ENCODE assay signal across 12 cellular contexts in genomic region chr12:52650520-52651081, GRCh38.
A peak's percentile ranks its signal among the peaks of the same experiment; 100 is the strongest.
DNase-seq lines count a peak whose midpoint lies in the region.
"Had no signal": no experiment of that assay in that cellular context is flagged by ENCODE, and none has a peak within 500 bp of the region (broad histone marks: within the 10 kb centered on the region; RNA-seq: fewer than 3 reads in every experiment).

No MANE protein-coding gene starts in this region.

- H2AFZ ChIP-seq in ACC112 (ENCODE audit: low read length, unreplicated experiment), result no peak overlapping the region

- H3K4me1 ChIP-seq in ACC112 (ENCODE audit: control insufficient read depth, insufficient read depth, low read length, unreplicated experiment), result no peaks in the 10 kb centered on the region
- H3K4me1 ChIP-seq: SJCRH30 had no signal

- peak; percentile 5 for DNase-seq in NCI-H2029 treated with DMSO at 0.1 percent for 48 hours (lab: John Stamatoyannopoulos, UW)
- peak; percentile 78 for DNase-seq in kidney tubule cell (ENCODE audit: low spot score)
- no peak for DNase-seq in KG1 (lab: John Stamatoyannopoulos, UW)
- DNase-seq in nucleus accumbens (lab: John Stamatoyannopoulos, UW), result no peak
- DNase-seq in AG08396 (ENCODE audit: low spot score), result no peak
- DNase-seq: activated CD4-positive, CD25-positive, alpha-beta regulatory T cell treated with anti-CD3 and anti-CD28 coated beads, Interleukin-2, amount 50 U/mL, for 72 hours; activated naive CD4-positive, alpha-beta T cell treated with Interleukin-2 at 50 U/mL for 16 hours; midbrain; stimulated activated CD4-positive, alpha-beta T cell treated with anti-CD3 and anti-CD28 coated beads, Interleukin-12 subunit alpha, Interleukin-12 subunit beta, amount 100 ng/mL, for 4 hours; stimulated activated naive CD4-positive, alpha-beta T cell had no signal

- H3K27ac ChIP-seq in ACC112 (ENCODE audit: low read depth, low read length), result no peak overlapping the region
- H3K27ac ChIP-seq: SJCRH30 had no signal

- H3K4me3 ChIP-seq in ACC112 (ENCODE audit: low read depth, low read length), result peak overlapping the region; percentile 48; the same call in 1 of the 2 replicates
- H3K4me3 ChIP-seq: SJCRH30 had no signal

- H3K36me3 ChIP-seq in ACC112 (ENCODE audit: insufficient read depth, low read length), result no peaks in the 10 kb centered on the region
- H3K36me3 ChIP-seq: SJCRH30 had no signal

- no peaks in the 10 kb centered on the region for H3K79me2 ChIP-seq in ACC112 (ENCODE audit: control insufficient read depth, insufficient read depth, low read length, unreplicated experiment)

- H3K27me3 ChIP-seq in ACC112 (ENCODE audit: insufficient read depth, low read length), result peaks cover 94% of the 10 kb centered on the region

Comparison
In these comparisons a context has a peak if more than half of its experiments do, and no peak if none do; other contexts are left out.
1. DNase-seq: peak in NCI-H2029 treated with DMSO at 0.1 percent for 48 hours (single experiment) and kidney tubule cell (single experiment); none in KG1 (single experiment), nucleus accumbens (0 of 56) and AG08396 (single experiment).